Comparison of ENCODE assay signal across 1 cellular context in the genomic region with DNA sequence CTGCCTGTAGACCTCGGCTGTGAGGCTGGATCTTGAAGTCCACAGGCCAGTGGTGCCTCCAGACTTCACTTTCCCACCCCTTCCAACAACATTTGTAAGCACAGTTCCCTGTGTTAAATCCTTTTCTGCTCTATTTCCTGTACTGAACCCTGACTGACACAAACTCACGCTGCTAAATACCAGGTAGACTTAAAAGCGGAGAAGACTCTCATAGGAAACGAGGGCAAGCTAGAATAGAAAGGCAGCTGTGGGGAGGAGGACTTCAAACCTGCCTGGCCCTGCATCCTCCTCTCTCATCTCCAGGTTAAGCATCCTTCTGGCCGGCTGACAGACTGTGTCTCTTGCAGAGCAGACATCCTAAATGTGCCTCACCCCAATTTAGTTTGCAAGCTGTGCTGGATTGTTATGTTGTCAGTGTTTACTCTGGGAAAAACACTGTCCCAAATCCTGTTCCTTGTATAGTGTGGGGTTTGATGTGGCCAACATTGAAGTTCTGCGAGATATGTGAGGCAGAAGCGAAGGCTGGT.
TF ChIP-seq lines count a peak whose summit lies in the region.

No MANE protein-coding gene starts in this region.

TF ChIP-seq in GM23338, 12 proteins besides CTCF, POLR2A, EP300 and RAD21 (continued from another document):
- TF ChIP-seq, protein P1, sequence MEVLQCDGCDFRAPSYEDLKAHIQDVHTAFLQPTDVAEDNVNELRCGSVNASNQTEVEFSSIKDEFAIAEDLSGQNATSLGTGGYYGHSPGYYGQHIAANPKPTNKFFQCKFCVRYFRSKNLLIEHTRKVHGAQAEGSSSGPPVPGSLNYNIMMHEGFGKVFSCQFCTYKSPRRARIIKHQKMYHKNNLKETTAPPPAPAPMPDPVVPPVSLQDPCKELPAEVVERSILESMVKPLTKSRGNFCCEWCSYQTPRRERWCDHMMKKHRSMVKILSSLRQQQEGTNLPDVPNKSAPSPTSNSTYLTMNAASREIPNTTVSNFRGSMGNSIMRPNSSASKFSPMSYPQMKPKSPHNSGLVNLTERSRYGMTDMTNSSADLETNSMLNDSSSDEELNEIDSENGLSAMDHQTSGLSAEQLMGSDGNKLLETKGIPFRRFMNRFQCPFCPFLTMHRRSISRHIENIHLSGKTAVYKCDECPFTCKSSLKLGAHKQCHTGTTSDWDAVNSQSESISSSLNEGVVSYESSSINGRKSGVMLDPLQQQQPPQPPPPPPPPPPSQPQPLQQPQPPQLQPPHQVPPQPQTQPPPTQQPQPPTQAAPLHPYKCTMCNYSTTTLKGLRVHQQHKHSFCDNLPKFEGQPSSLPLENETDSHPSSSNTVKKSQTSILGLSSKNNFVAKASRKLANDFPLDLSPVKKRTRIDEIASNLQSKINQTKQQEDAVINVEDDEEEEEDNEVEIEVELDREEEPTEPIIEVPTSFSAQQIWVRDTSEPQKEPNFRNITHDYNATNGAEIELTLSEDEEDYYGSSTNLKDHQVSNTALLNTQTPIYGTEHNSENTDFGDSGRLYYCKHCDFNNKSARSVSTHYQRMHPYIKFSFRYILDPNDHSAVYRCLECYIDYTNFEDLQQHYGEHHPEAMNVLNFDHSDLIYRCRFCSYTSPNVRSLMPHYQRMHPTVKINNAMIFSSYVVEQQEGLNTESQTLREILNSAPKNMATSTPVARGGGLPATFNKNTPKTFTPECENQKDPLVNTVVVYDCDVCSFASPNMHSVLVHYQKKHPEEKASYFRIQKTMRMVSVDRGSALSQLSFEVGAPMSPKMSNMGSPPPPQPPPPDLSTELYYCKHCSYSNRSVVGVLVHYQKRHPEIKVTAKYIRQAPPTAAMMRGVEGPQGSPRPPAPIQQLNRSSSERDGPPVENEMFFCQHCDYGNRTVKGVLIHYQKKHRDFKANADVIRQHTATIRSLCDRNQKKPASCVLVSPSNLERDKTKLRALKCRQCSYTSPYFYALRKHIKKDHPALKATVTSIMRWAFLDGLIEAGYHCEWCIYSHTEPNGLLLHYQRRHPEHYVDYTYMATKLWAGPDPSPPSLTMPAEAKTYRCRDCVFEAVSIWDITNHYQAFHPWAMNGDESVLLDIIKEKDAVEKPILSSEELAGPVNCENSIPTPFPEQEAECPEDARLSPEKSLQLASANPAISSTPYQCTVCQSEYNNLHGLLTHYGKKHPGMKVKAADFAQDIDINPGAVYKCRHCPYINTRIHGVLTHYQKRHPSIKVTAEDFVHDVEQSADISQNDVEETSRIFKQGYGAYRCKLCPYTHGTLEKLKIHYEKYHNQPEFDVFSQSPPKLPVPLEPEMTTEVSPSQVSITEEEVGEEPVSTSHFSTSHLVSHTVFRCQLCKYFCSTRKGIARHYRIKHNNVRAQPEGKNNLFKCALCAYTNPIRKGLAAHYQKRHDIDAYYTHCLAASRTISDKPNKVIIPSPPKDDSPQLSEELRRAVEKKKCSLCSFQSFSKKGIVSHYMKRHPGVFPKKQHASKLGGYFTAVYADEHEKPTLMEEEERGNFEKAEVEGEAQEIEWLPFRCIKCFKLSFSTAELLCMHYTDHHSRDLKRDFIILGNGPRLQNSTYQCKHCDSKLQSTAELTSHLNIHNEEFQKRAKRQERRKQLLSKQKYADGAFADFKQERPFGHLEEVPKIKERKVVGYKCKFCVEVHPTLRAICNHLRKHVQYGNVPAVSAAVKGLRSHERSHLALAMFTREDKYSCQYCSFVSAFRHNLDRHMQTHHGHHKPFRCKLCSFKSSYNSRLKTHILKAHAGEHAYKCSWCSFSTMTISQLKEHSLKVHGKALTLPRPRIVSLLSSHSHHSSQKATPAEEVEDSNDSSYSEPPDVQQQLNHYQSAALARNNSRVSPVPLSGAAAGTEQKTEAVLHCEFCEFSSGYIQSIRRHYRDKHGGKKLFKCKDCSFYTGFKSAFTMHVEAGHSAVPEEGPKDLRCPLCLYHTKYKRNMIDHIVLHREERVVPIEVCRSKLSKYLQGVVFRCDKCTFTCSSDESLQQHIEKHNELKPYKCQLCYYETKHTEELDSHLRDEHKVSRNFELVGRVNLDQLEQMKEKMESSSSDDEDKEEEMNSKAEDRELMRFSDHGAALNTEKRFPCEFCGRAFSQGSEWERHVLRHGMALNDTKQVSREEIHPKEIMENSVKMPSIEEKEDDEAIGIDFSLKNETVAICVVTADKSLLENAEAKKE (CRISPR knock-in tag; IDR thresholded peaks at IDR 0.05), result no peak
- no peak for TF ChIP-seq JUNB (IDR thresholded peaks at IDR 0.05; ENCODE audit: unreplicated experiment)
- no peak for TF ChIP-seq STAT1 (IDR thresholded peaks at IDR 0.05; ENCODE audit: unreplicated experiment)
- no peak for TF ChIP-seq ZNF114 (CRISPR knock-in tag; IDR thresholded peaks at IDR 0.05)
- TF ChIP-seq NANOG (IDR thresholded peaks at IDR 0.05; ENCODE audit: borderline replicate concordance), result no peak
- no peak for TF ChIP-seq EZH2 (IDR thresholded peaks at IDR 0.05; ENCODE audit: low read depth, unreplicated experiment)
- TF ChIP-seq CREB1 (CRISPR knock-in tag; IDR thresholded peaks at IDR 0.05; ENCODE audit: low read depth), result no peak
- TF ChIP-seq ZNF331 (CRISPR knock-in tag; IDR thresholded peaks at IDR 0.05; ENCODE audit: low read depth), result no peak
- no peak for TF ChIP-seq EZH2phosphoT487 (IDR thresholded peaks at IDR 0.05; ENCODE audit: unreplicated experiment)
